ENCODE assay signal across 1 cellular context in the genomic region with DNA sequence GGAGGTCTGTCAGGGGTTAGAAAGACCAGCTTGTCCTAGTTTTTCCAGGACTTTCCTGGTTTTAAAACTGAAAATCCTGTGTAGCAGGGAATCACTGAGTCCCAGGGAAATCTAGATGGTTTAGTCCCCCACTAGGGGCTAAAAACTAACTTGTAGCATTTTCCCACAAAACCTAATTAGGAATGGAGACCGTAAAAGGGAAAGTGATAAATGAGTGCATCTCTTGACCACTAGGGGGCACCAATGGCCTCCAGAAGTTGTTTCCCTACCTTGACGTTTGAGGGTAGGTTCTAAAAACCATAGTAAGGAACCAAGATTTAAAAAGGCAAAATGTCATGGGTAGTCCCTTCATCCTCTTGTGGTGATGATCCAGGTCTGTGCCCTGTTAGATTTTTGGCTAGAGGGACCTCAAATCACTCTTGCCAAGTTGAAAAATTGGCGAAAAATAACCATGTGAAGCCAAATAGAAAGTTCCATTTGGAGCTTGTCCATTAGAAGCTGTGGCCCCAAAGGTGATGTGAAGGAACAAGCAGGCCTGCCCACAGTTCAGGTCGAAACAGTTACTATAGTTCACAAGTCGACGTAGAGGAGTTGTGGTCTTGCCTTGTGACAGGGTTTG.
TF ChIP-seq lines count a peak whose summit lies in the region.

No MANE protein-coding gene starts in this region.

TF ChIP-seq in K562, 482 proteins besides CTCF, POLR2A, EP300 and RAD21 (continued from another document and continues in another):
- TF ChIP-seq, protein P1, sequence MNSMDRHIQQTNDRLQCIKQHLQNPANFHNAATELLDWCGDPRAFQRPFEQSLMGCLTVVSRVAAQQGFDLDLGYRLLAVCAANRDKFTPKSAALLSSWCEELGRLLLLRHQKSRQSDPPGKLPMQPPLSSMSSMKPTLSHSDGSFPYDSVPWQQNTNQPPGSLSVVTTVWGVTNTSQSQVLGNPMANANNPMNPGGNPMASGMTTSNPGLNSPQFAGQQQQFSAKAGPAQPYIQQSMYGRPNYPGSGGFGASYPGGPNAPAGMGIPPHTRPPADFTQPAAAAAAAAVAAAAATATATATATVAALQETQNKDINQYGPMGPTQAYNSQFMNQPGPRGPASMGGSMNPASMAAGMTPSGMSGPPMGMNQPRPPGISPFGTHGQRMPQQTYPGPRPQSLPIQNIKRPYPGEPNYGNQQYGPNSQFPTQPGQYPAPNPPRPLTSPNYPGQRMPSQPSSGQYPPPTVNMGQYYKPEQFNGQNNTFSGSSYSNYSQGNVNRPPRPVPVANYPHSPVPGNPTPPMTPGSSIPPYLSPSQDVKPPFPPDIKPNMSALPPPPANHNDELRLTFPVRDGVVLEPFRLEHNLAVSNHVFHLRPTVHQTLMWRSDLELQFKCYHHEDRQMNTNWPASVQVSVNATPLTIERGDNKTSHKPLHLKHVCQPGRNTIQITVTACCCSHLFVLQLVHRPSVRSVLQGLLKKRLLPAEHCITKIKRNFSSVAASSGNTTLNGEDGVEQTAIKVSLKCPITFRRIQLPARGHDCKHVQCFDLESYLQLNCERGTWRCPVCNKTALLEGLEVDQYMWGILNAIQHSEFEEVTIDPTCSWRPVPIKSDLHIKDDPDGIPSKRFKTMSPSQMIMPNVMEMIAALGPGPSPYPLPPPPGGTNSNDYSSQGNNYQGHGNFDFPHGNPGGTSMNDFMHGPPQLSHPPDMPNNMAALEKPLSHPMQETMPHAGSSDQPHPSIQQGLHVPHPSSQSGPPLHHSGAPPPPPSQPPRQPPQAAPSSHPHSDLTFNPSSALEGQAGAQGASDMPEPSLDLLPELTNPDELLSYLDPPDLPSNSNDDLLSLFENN (IDR thresholded peaks at IDR 0.05; ENCODE audit: low read depth in 2 of 2, low read length in 2 of 2) = no peak
- TF ChIP-seq, protein P2, sequence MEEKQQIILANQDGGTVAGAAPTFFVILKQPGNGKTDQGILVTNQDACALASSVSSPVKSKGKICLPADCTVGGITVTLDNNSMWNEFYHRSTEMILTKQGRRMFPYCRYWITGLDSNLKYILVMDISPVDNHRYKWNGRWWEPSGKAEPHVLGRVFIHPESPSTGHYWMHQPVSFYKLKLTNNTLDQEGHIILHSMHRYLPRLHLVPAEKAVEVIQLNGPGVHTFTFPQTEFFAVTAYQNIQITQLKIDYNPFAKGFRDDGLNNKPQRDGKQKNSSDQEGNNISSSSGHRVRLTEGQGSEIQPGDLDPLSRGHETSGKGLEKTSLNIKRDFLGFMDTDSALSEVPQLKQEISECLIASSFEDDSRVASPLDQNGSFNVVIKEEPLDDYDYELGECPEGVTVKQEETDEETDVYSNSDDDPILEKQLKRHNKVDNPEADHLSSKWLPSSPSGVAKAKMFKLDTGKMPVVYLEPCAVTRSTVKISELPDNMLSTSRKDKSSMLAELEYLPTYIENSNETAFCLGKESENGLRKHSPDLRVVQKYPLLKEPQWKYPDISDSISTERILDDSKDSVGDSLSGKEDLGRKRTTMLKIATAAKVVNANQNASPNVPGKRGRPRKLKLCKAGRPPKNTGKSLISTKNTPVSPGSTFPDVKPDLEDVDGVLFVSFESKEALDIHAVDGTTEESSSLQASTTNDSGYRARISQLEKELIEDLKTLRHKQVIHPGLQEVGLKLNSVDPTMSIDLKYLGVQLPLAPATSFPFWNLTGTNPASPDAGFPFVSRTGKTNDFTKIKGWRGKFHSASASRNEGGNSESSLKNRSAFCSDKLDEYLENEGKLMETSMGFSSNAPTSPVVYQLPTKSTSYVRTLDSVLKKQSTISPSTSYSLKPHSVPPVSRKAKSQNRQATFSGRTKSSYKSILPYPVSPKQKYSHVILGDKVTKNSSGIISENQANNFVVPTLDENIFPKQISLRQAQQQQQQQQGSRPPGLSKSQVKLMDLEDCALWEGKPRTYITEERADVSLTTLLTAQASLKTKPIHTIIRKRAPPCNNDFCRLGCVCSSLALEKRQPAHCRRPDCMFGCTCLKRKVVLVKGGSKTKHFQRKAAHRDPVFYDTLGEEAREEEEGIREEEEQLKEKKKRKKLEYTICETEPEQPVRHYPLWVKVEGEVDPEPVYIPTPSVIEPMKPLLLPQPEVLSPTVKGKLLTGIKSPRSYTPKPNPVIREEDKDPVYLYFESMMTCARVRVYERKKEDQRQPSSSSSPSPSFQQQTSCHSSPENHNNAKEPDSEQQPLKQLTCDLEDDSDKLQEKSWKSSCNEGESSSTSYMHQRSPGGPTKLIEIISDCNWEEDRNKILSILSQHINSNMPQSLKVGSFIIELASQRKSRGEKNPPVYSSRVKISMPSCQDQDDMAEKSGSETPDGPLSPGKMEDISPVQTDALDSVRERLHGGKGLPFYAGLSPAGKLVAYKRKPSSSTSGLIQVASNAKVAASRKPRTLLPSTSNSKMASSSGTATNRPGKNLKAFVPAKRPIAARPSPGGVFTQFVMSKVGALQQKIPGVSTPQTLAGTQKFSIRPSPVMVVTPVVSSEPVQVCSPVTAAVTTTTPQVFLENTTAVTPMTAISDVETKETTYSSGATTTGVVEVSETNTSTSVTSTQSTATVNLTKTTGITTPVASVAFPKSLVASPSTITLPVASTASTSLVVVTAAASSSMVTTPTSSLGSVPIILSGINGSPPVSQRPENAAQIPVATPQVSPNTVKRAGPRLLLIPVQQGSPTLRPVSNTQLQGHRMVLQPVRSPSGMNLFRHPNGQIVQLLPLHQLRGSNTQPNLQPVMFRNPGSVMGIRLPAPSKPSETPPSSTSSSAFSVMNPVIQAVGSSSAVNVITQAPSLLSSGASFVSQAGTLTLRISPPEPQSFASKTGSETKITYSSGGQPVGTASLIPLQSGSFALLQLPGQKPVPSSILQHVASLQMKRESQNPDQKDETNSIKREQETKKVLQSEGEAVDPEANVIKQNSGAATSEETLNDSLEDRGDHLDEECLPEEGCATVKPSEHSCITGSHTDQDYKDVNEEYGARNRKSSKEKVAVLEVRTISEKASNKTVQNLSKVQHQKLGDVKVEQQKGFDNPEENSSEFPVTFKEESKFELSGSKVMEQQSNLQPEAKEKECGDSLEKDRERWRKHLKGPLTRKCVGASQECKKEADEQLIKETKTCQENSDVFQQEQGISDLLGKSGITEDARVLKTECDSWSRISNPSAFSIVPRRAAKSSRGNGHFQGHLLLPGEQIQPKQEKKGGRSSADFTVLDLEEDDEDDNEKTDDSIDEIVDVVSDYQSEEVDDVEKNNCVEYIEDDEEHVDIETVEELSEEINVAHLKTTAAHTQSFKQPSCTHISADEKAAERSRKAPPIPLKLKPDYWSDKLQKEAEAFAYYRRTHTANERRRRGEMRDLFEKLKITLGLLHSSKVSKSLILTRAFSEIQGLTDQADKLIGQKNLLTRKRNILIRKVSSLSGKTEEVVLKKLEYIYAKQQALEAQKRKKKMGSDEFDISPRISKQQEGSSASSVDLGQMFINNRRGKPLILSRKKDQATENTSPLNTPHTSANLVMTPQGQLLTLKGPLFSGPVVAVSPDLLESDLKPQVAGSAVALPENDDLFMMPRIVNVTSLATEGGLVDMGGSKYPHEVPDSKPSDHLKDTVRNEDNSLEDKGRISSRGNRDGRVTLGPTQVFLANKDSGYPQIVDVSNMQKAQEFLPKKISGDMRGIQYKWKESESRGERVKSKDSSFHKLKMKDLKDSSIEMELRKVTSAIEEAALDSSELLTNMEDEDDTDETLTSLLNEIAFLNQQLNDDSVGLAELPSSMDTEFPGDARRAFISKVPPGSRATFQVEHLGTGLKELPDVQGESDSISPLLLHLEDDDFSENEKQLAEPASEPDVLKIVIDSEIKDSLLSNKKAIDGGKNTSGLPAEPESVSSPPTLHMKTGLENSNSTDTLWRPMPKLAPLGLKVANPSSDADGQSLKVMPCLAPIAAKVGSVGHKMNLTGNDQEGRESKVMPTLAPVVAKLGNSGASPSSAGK (IDR thresholded peaks at IDR 0.05) = no peak
- TF ChIP-seq, protein P3, sequence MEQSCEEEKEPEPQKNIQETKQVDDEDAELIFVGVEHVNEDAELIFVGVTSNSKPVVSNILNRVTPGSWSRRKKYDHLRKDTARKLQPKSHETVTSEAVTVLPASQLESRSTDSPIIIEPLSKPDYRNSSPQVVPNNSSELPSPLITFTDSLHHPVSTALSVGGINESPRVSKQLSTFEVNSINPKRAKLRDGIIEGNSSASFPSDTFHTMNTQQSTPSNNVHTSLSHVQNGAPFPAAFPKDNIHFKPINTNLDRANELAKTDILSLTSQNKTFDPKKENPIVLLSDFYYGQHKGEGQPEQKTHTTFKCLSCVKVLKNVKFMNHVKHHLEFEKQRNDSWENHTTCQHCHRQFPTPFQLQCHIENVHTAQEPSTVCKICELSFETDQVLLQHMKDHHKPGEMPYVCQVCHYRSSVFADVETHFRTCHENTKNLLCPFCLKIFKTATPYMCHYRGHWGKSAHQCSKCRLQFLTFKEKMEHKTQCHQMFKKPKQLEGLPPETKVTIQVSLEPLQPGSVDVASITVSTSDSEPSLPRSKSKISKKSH (CRISPR knock-in tag; IDR thresholded peaks at IDR 0.05) = no peak
- TF ChIP-seq PYGO2 (tag; IDR thresholded peaks at IDR 0.05) (no peak), NFXL1 (CRISPR knock-in tag; IDR thresholded peaks at IDR 0.05) (no peak), CBX3 (IDR thresholded peaks at IDR 0.05; ENCODE audit: borderline replicate concordance in 1 of 2, low read length in 2 of 2) (no peak), GABPB1 (CRISPR knock-in tag; IDR thresholded peaks at IDR 0.05) (0 out of 2 replicates have a peak, but pooled peaks have one; percentile 17), NFIC (IDR thresholded peaks at IDR 0.05) (no peak), SMAD1 (IDR thresholded peaks at IDR 0.05; ENCODE audit: low read depth, low read length, partially characterized antibody) (no peak)
- TF ChIP-seq, protein P4, sequence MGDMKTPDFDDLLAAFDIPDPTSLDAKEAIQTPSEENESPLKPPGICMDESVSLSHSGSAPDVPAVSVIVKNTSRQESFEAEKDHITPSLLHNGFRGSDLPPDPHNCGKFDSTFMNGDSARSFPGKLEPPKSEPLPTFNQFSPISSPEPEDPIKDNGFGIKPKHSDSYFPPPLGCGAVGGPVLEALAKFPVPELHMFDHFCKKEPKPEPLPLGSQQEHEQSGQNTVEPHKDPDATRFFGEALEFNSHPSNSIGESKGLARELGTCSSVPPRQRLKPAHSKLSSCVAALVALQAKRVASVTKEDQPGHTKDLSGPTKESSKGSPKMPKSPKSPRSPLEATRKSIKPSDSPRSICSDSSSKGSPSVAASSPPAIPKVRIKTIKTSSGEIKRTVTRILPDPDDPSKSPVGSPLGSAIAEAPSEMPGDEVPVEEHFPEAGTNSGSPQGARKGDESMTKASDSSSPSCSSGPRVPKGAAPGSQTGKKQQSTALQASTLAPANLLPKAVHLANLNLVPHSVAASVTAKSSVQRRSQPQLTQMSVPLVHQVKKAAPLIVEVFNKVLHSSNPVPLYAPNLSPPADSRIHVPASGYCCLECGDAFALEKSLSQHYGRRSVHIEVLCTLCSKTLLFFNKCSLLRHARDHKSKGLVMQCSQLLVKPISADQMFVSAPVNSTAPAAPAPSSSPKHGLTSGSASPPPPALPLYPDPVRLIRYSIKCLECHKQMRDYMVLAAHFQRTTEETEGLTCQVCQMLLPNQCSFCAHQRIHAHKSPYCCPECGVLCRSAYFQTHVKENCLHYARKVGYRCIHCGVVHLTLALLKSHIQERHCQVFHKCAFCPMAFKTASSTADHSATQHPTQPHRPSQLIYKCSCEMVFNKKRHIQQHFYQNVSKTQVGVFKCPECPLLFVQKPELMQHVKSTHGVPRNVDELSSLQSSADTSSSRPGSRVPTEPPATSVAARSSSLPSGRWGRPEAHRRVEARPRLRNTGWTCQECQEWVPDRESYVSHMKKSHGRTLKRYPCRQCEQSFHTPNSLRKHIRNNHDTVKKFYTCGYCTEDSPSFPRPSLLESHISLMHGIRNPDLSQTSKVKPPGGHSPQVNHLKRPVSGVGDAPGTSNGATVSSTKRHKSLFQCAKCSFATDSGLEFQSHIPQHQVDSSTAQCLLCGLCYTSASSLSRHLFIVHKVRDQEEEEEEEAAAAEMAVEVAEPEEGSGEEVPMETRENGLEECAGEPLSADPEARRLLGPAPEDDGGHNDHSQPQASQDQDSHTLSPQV (IDR thresholded peaks at IDR 0.05) = no peak
- TF ChIP-seq, protein P5, sequence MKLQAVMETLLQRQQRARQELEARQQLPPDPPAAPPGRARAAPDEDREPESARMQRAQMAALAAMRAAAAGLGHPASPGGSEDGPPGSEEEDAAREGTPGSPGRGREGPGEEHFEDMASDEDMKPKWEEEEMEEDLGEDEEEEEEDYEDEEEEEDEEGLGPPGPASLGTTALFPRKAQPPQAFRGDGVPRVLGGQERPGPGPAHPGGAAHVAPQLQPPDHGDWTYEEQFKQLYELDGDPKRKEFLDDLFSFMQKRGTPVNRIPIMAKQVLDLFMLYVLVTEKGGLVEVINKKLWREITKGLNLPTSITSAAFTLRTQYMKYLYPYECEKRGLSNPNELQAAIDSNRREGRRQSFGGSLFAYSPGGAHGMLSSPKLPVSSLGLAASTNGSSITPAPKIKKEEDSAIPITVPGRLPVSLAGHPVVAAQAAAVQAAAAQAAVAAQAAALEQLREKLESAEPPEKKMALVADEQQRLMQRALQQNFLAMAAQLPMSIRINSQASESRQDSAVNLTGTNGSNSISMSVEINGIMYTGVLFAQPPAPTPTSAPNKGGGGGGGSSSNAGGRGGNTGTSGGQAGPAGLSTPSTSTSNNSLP (IDR thresholded peaks at IDR 0.05; ENCODE audit: borderline replicate concordance, low read depth, low read length) = peak; percentile 23; the same call in 1 of the 2 replicates
- TF ChIP-seq, protein P6, sequence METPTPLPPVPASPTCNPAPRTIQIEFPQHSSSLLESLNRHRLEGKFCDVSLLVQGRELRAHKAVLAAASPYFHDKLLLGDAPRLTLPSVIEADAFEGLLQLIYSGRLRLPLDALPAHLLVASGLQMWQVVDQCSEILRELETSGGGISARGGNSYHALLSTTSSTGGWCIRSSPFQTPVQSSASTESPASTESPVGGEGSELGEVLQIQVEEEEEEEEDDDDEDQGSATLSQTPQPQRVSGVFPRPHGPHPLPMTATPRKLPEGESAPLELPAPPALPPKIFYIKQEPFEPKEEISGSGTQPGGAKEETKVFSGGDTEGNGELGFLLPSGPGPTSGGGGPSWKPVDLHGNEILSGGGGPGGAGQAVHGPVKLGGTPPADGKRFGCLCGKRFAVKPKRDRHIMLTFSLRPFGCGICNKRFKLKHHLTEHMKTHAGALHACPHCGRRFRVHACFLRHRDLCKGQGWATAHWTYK (CRISPR knock-in tag; IDR thresholded peaks at IDR 0.05) = no peak
- TF ChIP-seq, protein P7, sequence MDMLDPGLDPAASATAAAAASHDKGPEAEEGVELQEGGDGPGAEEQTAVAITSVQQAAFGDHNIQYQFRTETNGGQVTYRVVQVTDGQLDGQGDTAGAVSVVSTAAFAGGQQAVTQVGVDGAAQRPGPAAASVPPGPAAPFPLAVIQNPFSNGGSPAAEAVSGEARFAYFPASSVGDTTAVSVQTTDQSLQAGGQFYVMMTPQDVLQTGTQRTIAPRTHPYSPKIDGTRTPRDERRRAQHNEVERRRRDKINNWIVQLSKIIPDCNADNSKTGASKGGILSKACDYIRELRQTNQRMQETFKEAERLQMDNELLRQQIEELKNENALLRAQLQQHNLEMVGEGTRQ (CRISPR knock-in tag; IDR thresholded peaks at IDR 0.05) = no peak
- TF ChIP-seq, protein P8, sequence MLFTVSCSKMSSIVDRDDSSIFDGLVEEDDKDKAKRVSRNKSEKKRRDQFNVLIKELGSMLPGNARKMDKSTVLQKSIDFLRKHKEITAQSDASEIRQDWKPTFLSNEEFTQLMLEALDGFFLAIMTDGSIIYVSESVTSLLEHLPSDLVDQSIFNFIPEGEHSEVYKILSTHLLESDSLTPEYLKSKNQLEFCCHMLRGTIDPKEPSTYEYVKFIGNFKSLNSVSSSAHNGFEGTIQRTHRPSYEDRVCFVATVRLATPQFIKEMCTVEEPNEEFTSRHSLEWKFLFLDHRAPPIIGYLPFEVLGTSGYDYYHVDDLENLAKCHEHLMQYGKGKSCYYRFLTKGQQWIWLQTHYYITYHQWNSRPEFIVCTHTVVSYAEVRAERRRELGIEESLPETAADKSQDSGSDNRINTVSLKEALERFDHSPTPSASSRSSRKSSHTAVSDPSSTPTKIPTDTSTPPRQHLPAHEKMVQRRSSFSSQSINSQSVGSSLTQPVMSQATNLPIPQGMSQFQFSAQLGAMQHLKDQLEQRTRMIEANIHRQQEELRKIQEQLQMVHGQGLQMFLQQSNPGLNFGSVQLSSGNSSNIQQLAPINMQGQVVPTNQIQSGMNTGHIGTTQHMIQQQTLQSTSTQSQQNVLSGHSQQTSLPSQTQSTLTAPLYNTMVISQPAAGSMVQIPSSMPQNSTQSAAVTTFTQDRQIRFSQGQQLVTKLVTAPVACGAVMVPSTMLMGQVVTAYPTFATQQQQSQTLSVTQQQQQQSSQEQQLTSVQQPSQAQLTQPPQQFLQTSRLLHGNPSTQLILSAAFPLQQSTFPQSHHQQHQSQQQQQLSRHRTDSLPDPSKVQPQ (CRISPR knock-in tag; IDR thresholded peaks at IDR 0.05; ENCODE audit: borderline replicate concordance) = no peak
